Comparison of ENCODE assay signal across 18 cellular contexts in genomic region chr3:100725935-100726334, GRCh38. TPM values are rescaled to one million over a fixed set of nuclear protein-coding genes. Genes with fewer than 3 reads are reported as not detected.
DNase-seq lines count a peak whose midpoint lies in the region; ATAC-seq and TF ChIP-seq lines count a peak whose summit lies in the region.
"Had no signal": no experiment of that assay in that cellular context is flagged by ENCODE, and none has a peak within 500 bp of the region (broad histone marks: within the 10 kb centered on the region; RNA-seq: fewer than 3 reads in every experiment).

No MANE protein-coding gene starts in this region.

- H4K12ac ChIP-seq in trophoblast cell (ENCODE audit: low read depth, low read length), result no peak overlapping the region

- no peaks in the 10 kb centered on the region for H3K79me2 ChIP-seq in trophoblast cell (ENCODE audit: control insufficient read depth, insufficient read depth, low read length, poor library complexity)

- peaks cover 61% of the 10 kb centered on the region for H3K36me3 Mint-ChIP-seq in effector memory CD8-positive, alpha-beta T cell (ENCODE audit: insufficient read depth)
- peaks cover 49% of the 10 kb centered on the region for H3K36me3 Mint-ChIP-seq in activated CD8-positive, alpha-beta memory T cell treated with anti-CD3 and anti-CD28 coated beads, Interleukin-2, amount 10 ng/mL, durations not matched to agents 7 days and 5 days

- H3K27ac Mint-ChIP-seq in effector memory CD8-positive, alpha-beta T cell, result peak overlapping the region; percentile 19 to 55
- H3K27ac Mint-ChIP-seq in activated CD8-positive, alpha-beta memory T cell treated with anti-CD3 and anti-CD28 coated beads, Interleukin-2, amount 10 ng/mL, durations not matched to agents 7 days and 5 days, result no peak overlapping the region

- no peak overlapping the region for H3K23ac ChIP-seq in trophoblast cell (ENCODE audit: low read length)

- no peaks in the 10 kb centered on the region for H3K27me3 ChIP-seq in trophoblast cell (ENCODE audit: insufficient read depth, low read length)
- H3K27me3 ChIP-seq: BLaER1 had no signal

- POLR2A ChIA-PET in HEK293 (lab: Yijun Ruan, JAX), result interaction anchor here (2.9 kb wide), 1 partner anchor 17 kb away, joined by 9 read pairs; the partner anchor contains the start of gene TFG

- H3K4me3 Mint-ChIP-seq in effector memory CD8-positive, alpha-beta T cell, result no peak overlapping the region
- no peak overlapping the region for H3K4me3 Mint-ChIP-seq in activated CD8-positive, alpha-beta memory T cell treated with anti-CD3 and anti-CD28 coated beads, Interleukin-2, amount 10 ng/mL, durations not matched to agents 7 days and 5 days

- H2BK120ac ChIP-seq in trophoblast cell (ENCODE audit: insufficient read depth, low read length, poor library complexity), result no peak overlapping the region

- H2AFZ ChIP-seq in trophoblast cell (ENCODE audit: insufficient read depth, low read length, poor library complexity), result no peak overlapping the region

- H3K9me3 ChIP-seq in HEK293 (ENCODE audit: control insufficient read depth, insufficient read depth, low read depth, low read length) (no peaks in the 10 kb centered on the region), trophoblast cell (ENCODE audit: insufficient read depth, low read depth, low read length) (no peaks in the 10 kb centered on the region)
- H3K9me3 ChIP-seq: BLaER1 had no signal

- H3K4me2 ChIP-seq in trophoblast cell (ENCODE audit: low read length), result no peak overlapping the region
- H3K4me2 ChIP-seq: BLaER1 had no signal

- WGBS in trophoblast cell (ENCODE audit: extremely low coverage, insufficient coverage, insufficient read length), result no CpG with 5 or more reads among the region's 3 CpGs

- H3K4me1 ChIP-seq in HEK293 (ENCODE audit: control insufficient read depth, insufficient read depth, low read length) (no peaks in the 10 kb centered on the region), trophoblast cell (ENCODE audit: control insufficient read depth in 1 of 2, insufficient read depth in 2 of 2, low read length in 2 of 2) (no peaks in the 10 kb centered on the region)

- H3K27ac ChIP-seq in HEK293 (ENCODE audit: extremely low read depth, low read depth, low read length), result no peak overlapping the region
- H3K27ac ChIP-seq in trophoblast cell (ENCODE audit: low read depth, low read length), result no peak overlapping the region
- H3K27ac ChIP-seq: BLaER1, SK-N-MC had no signal

- H3K9me3 Mint-ChIP-seq in effector memory CD8-positive, alpha-beta T cell, result no peaks in the 10 kb centered on the region
- H3K9me3 Mint-ChIP-seq in activated CD8-positive, alpha-beta memory T cell treated with anti-CD3 and anti-CD28 coated beads, Interleukin-2, amount 10 ng/mL, durations not matched to agents 7 days and 5 days (ENCODE audit: low read depth), result no peaks in the 10 kb centered on the region

- no peak for ATAC-seq in effector memory CD8-positive, alpha-beta T cell (replicated peaks)
- ATAC-seq in GM18861 (IDR thresholded peaks at IDR 0.05; ENCODE audit: unreplicated experiment), result no peak
- no peak for ATAC-seq in activated CD8-positive, alpha-beta memory T cell treated with anti-CD3 and anti-CD28 coated beads, Interleukin-2, amount 10 ng/mL, durations not matched to agents 7 days and 5 days

- no peak overlapping the region for H2BK12ac ChIP-seq in trophoblast cell (ENCODE audit: low read length)

- H4K8ac ChIP-seq in trophoblast cell (ENCODE audit: low read depth, low read length), result no peak overlapping the region

- no peak overlapping the region for H4K91ac ChIP-seq in trophoblast cell (ENCODE audit: low read depth, low read length)

- TF ChIP-seq CTCF in HEK293 (tag by site-specific recombination; IDR thresholded peaks at IDR 0.05), result no peak

- H3K4me3 ChIP-seq in HEK293 (ENCODE audit: low read depth, low read length), result no peak overlapping the region
- no peak overlapping the region for H3K4me3 ChIP-seq in trophoblast cell (ENCODE audit: low read depth, low read length)
- H3K4me3 ChIP-seq: BLaER1, SK-N-MC had no signal

- no peak overlapping the region for H3K4ac ChIP-seq in trophoblast cell (ENCODE audit: low read depth, low read length)

- H3K79me1 ChIP-seq in trophoblast cell (ENCODE audit: low read length), result no peaks in the 10 kb centered on the region

- CTCF ChIA-PET in HEK293 (lab: Yijun Ruan, JAX), result no interaction called here
- CTCF ChIA-PET in activated CD8-positive, alpha-beta memory T cell treated with anti-CD3 and anti-CD28 coated beads, Interleukin-2, amount 10 ng/mL, durations not matched to agents 7 days and 5 days (lab: Charles Lee), result interaction anchor here (1.1 to 2.4 kb wide), 3 partner anchors 10 to 71 kb away, joined by 3 to 7 read pairs (median 5); no protein-coding TSS in a partner anchor

- H3K18ac ChIP-seq in trophoblast cell (ENCODE audit: low read length), result no peak overlapping the region

- H3K4me1 Mint-ChIP-seq in effector memory CD8-positive, alpha-beta T cell (ENCODE audit: low read depth in 2 of 2), result peaks cover 16 to 36% of the 10 kb centered on the region in 2 donors
- H3K4me1 Mint-ChIP-seq in activated CD8-positive, alpha-beta memory T cell treated with anti-CD3 and anti-CD28 coated beads, Interleukin-2, amount 10 ng/mL, durations not matched to agents 7 days and 5 days, result peaks cover 26% of the 10 kb centered on the region

- peaks cover 22 to 81% of the 10 kb centered on the region in 2 experiments for H3K36me3 ChIP-seq in HEK293 (ENCODE audit: control insufficient read depth in 2 of 2, insufficient read depth in 1 of 2, low read length in 2 of 2)
- peaks cover 14 to 17% of the 10 kb centered on the region in 2 experiments for H3K36me3 ChIP-seq in trophoblast cell (ENCODE audit: control insufficient read depth in 1 of 2, insufficient read depth in 2 of 2, low read length in 2 of 2)

- H3K27me3 Mint-ChIP-seq in effector memory CD8-positive, alpha-beta T cell, result no peaks in the 10 kb centered on the region
- no peaks in the 10 kb centered on the region for H3K27me3 Mint-ChIP-seq in activated CD8-positive, alpha-beta memory T cell treated with anti-CD3 and anti-CD28 coated beads, Interleukin-2, amount 10 ng/mL, durations not matched to agents 7 days and 5 days

- no peak overlapping the region for H3K9ac ChIP-seq in trophoblast cell (ENCODE audit: low read length)
- H3K9ac ChIP-seq: BLaER1 had no signal

- no peak overlapping the region for H3K14ac ChIP-seq in trophoblast cell (ENCODE audit: low read length)

- peak; percentile 23 for DNase-seq in NCI-H82 (lab: John Stamatoyannopoulos, UW)
- no peak for DNase-seq in NCI-H82 treated with DMSO at 0.1 percent for 48 hours (lab: John Stamatoyannopoulos, UW; ENCODE audit: unreplicated experiment)
- DNase-seq in effector memory CD8-positive, alpha-beta T cell, result no peak
- peak; percentile 12 to 13 for DNase-seq in trophoblast cell
- DNase-seq in UCSD-AML1 (lab: John Stamatoyannopoulos, UW; ENCODE audit: unreplicated experiment), result no peak
- no peak for DNase-seq in activated CD8-positive, alpha-beta memory T cell treated with anti-CD3 and anti-CD28 coated beads, Interleukin-2, amount 10 ng/mL, durations not matched to agents 7 days and 5 days
- DNase-seq: COR-L47; DMS53; HCEC 1CT; MV-4-11; NCI-H1436; NCI-H2029 treated with DMSO at 0.1 percent for 48 hours; NCI-H510A treated with DMSO at 0.1 percent for 48 hours; NK-92 treated with Interleukin-12 subunit alpha and Interleukin-12 subunit beta, amount 100 ng/mL, for 24 hours had no signal

- no peak overlapping the region for H2BK5ac ChIP-seq in trophoblast cell (ENCODE audit: low read depth, low read length, poor library complexity)

- H2AK5ac ChIP-seq in trophoblast cell (ENCODE audit: low read length), result no peak overlapping the region

TF ChIP-seq in HEK293, 187 proteins besides CTCF, POLR2A, EP300 and RAD21:
- TF ChIP-seq PRDM10 (tag by site-specific recombination; IDR thresholded peaks at IDR 0.05) (0 out of 2 replicates have a peak, but pooled peaks have one; percentile 25), ZNF112 (tag by site-specific recombination; IDR thresholded peaks at IDR 0.05) (no peak)

RNA-seq across cellular contexts. Expression of gene TFG, which starts 16.6 kb away (rescaled TPM):
- polyA plus RNA-seq in trophoblast cell (2013), result 175 TPM in 2 replicates
- 10 to 100 TPM; 44.0 to 49.0 TPM for total RNA-seq in activated CD8-positive, alpha-beta memory T cell treated with anti-CD3 and anti-CD28 coated beads, Interleukin-2, amount 10 ng/mL, durations not matched to agents 7 days and 5 days

Comparison
In these comparisons a context has a peak if more than half of its experiments do, and no peak if none do; other contexts are left out.
1. DNase-seq: peak in NCI-H82 (single experiment) and trophoblast cell (2 of 2); none in NCI-H82 treated with DMSO at 0.1 percent for 48 hours (single experiment), effector memory CD8-positive, alpha-beta T cell (0 of 3), UCSD-AML1 (single experiment) and activated CD8-positive, alpha-beta memory T cell treated with anti-CD3 and anti-CD28 coated beads, Interleukin-2, amount 10 ng/mL, durations not matched to agents 7 days and 5 days (single experiment).